ENCODE assay signal across 24 cellular contexts in genomic region chr3:103966749-103967148, GRCh38.
"Had no signal": no experiment of that assay in that cellular context is flagged by ENCODE, and none has a peak within 500 bp of the region (broad histone marks: within the 10 kb centered on the region; RNA-seq: fewer than 3 reads in every experiment).

No MANE protein-coding gene starts in this region.

- H3K4me3 ChIP-seq: colonic mucosa, esophagus squamous epithelium, gastrocnemius medialis, heart right ventricle, left lung, lower lobe of right lung, mucosa of descending colon had no signal

- H3K27me3 ChIP-seq: colonic mucosa, esophagus squamous epithelium, gastrocnemius medialis, heart right ventricle, left lung had no signal

- H3K9me3 Mint-ChIP-seq: endodermal cell had no signal

- H3K27ac Mint-ChIP-seq: dendritic cell treated with granulocyte-macrophage colony-stimulating factor and Interleukin-4, amounts not matched to agents 40 ng/mL and 50 ng/mL, for 4 days; effector memory CD8-positive, alpha-beta T cell; endodermal cell; mesothelial cell of epicardium had no signal

- H3K9me3 ChIP-seq: colonic mucosa, esophagus squamous epithelium, gastrocnemius medialis, lower lobe of right lung, mucosa of descending colon had no signal

- H3K27me3 Mint-ChIP-seq: dendritic cell treated with granulocyte-macrophage colony-stimulating factor and Interleukin-4, amounts not matched to agents 40 ng/mL and 50 ng/mL, for 4 days; effector memory CD8-positive, alpha-beta T cell had no signal

- H3K36me3 ChIP-seq: colonic mucosa, esophagus squamous epithelium, gastrocnemius medialis, heart right ventricle, left lung, lower lobe of right lung had no signal

- H3K36me3 Mint-ChIP-seq: mesothelial cell of epicardium had no signal

- H3K27ac ChIP-seq: colonic mucosa, epithelial cell of prostate, esophagus squamous epithelium, gastrocnemius medialis, heart right ventricle, left lung, lower lobe of right lung had no signal

- H3K4me3 Mint-ChIP-seq: dendritic cell treated with granulocyte-macrophage colony-stimulating factor and Interleukin-4, amounts not matched to agents 40 ng/mL and 50 ng/mL, for 4 days; effector memory CD8-positive, alpha-beta T cell; endodermal cell; mesothelial cell of epicardium had no signal

- H3K4me1 ChIP-seq: colonic mucosa, esophagus squamous epithelium, gastrocnemius medialis, heart right ventricle, left lung, lower lobe of right lung had no signal

- DNase-seq: colonic mucosa; cortex of kidney; effector CD8-positive, alpha-beta T cell; effector memory CD8-positive, alpha-beta T cell; endodermal cell; erythroblast; esophagus squamous epithelium; foreskin fibroblast; foreskin melanocyte; gastrocnemius medialis; glutamatergic neuron; head of caudate nucleus; heart right ventricle; hippocampal formation; left cardiac atrium; left ventricle myocardium superior; lower lobe of right lung; mesenchymal stem cell; mucosa of descending colon had no signal

- ATAC-seq: effector memory CD8-positive, alpha-beta T cell; esophagus mucosa; gastrocnemius medialis; heart right ventricle; left cardiac atrium; left lung; left ventricle myocardium superior; mucosa of descending colon had no signal
